Comparison of ENCODE assay signal across 7 cellular contexts in genomic region chr14:61280526-61281185, GRCh38. TPM values are rescaled to one million over a fixed set of nuclear protein-coding genes. Genes with fewer than 3 reads are reported as not detected.
A peak's percentile ranks its signal among the peaks of the same experiment; 100 is the strongest.
DNase-seq lines count a peak whose midpoint lies in the region; ATAC-seq and TF ChIP-seq lines count a peak whose summit lies in the region.

No MANE protein-coding gene starts in this region.

- H3K27me3 ChIP-seq in smooth muscle cell (ENCODE audit: low read depth) = peaks cover 71% of the 10 kb centered on the region

- TF ChIP-seq CTCF in HEK293 (tag by site-specific recombination; IDR thresholded peaks at IDR 0.05) = no peak
- TF ChIP-seq CTCF in astrocyte of the cerebellum (IDR thresholded peaks at IDR 0.05; ENCODE audit: low read depth, low read length, missing control alignments) = peak; percentile 32
- peak; percentile 16 for TF ChIP-seq CTCF in smooth muscle cell (IDR thresholded peaks at IDR 0.05; ENCODE audit: borderline replicate concordance, insufficient read depth, poor library complexity, severe bottlenecking)

- H3K4me1 Mint-ChIP-seq in T-helper 17 cell = peaks cover 21% of the 10 kb centered on the region

- CTCF ChIA-PET in HEK293 (lab: Yijun Ruan, JAX) = interaction anchor here (0.7 to 1.3 kb wide), 2 partner anchors 11 to 95 kb away, joined by 3 read pairs; no protein-coding TSS in a partner anchor

- in situ Hi-C loops in astrocyte of the cerebellum (cut with HindIII; ENCODE audit: low sequenced_read_pairs) = no loop called here

- H3K79me2 ChIP-seq in smooth muscle cell (ENCODE audit: low read depth) = peaks cover 4% of the 10 kb centered on the region

- H3K9me3 ChIP-seq in HEK293 (ENCODE audit: control insufficient read depth, insufficient read depth, low read depth, low read length) (no peaks in the 10 kb centered on the region), T-helper 17 cell (ENCODE audit: control insufficient read depth, low read length, poor library complexity, severe bottlenecking) (no peaks in the 10 kb centered on the region), iPS-18c (ENCODE audit: control insufficient read depth, insufficient read depth, low read length) (peaks cover 2% of the 10 kb centered on the region), smooth muscle cell (replicated peaks; ENCODE audit: low read depth) (no peaks in the 10 kb centered on the region)

- H3K4me3 ChIP-seq in HEK293 (ENCODE audit: low read depth, low read length) (peak overlapping the region; percentile 32), astrocyte of the cerebellum (ENCODE audit: low read depth, low read length) (peak overlapping the region; percentile 33), iPS-18c (ENCODE audit: insufficient read depth, low read depth, low read length) (peak overlapping the region; percentile 71), smooth muscle cell (peak overlapping the region; percentile 57)

- POLR2A ChIA-PET in HEK293 (lab: Yijun Ruan, JAX) = no interaction called here

- H3K4me1 ChIP-seq in HEK293 (ENCODE audit: control insufficient read depth, insufficient read depth, low read length) = no peaks in the 10 kb centered on the region; the same call in 1 of the 2 replicates
- no peaks in the 10 kb centered on the region for H3K4me1 ChIP-seq in smooth muscle cell (ENCODE audit: low read depth)

- H3K36me3 ChIP-seq in HEK293 (ENCODE audit: control insufficient read depth in 2 of 2, insufficient read depth in 1 of 2, low read length in 2 of 2) (no peaks in the 10 kb centered on the region), smooth muscle cell (ENCODE audit: low read depth) (no peaks in the 10 kb centered on the region)

- WGBS in smooth muscle cell (ENCODE audit: low lambda C conversion rate) = 4% methylated on average over 78 of the region's 81 CpGs

- H4K20me1 ChIP-seq in smooth muscle cell (ENCODE audit: low read depth) = no peaks in the 10 kb centered on the region

- H3K4me2 ChIP-seq in smooth muscle cell = peak overlapping the region; percentile 91

- peak overlapping the region; percentile 97 for H2AFZ ChIP-seq in smooth muscle cell (ENCODE audit: low read depth)

- H3K4me3 Mint-ChIP-seq in T-helper 17 cell = peak overlapping the region; percentile 94

- peak overlapping the region; percentile 94 for H3K27ac Mint-ChIP-seq in T-helper 17 cell

- no peaks in the 10 kb centered on the region for H3K36me3 Mint-ChIP-seq in T-helper 17 cell (ENCODE audit: low read depth)

- H3K9ac ChIP-seq in smooth muscle cell (ENCODE audit: low read depth) = peak overlapping the region; percentile 13

- DNase-seq in T-helper 17 cell = peak; percentile 61 to 77 (median 65)
- no peak for DNase-seq in astrocyte of the cerebellum (ENCODE audit: low read depth)
- DNase-seq in smooth muscle cell (lab: John Stamatoyannopoulos, UW; ENCODE audit: unreplicated experiment) = no peak

- no peaks in the 10 kb centered on the region for H3K27me3 Mint-ChIP-seq in T-helper 17 cell

- ATAC-seq in T-helper 17 cell (peak; percentile 90), GM18858 (IDR thresholded peaks at IDR 0.05; ENCODE audit: unreplicated experiment) (no peak), HG03469 (IDR thresholded peaks at IDR 0.05; ENCODE audit: unreplicated experiment) (no peak)

- H3K27ac ChIP-seq in HEK293 (ENCODE audit: extremely low read depth, low read depth, low read length) (peak overlapping the region; percentile 16; the same call in 1 of the 2 replicates), smooth muscle cell (ENCODE audit: low read depth) (no peak overlapping the region)

- H3F3A ChIP-seq in smooth muscle cell (ENCODE audit: low read depth) = no peaks in the 10 kb centered on the region

TF ChIP-seq in HEK293, 187 proteins besides CTCF, POLR2A, EP300 and RAD21:
- TF ChIP-seq OVOL3 (tag by site-specific recombination; IDR thresholded peaks at IDR 0.05) (no peak), ZNF610 (tag by site-specific recombination; IDR thresholded peaks at IDR 0.05; ENCODE audit: borderline replicate concordance) (no peak), ZNF324 (tag by site-specific recombination; IDR thresholded peaks at IDR 0.05) (no peak)

RNA-seq across cellular contexts. Expression of gene TMEM30B, which starts 0.5 kb away (rescaled TPM):
- 1 to 10 TPM; 3.5 to 4.1 TPM for total RNA-seq in T-helper 17 cell
- 2.0 and 3.1 TPM in 2 replicates for total RNA-seq in smooth muscle cell
- 0.16 and 4.5 TPM in 2 replicates for polyA plus RNA-seq in smooth muscle cell

RNA-seq across cellular contexts. Expression of gene PRKCH, which starts 40.7 kb away (rescaled TPM):
- total RNA-seq in T-helper 17 cell = 100 to 1,000 TPM; 328 to 342 TPM
- total RNA-seq in smooth muscle cell = 4.9 and 7.6 TPM in 2 replicates
- 1.5 and 7.1 TPM in 2 replicates for polyA plus RNA-seq in smooth muscle cell

Comparison
In these comparisons a context has a peak if more than half of its experiments do, and no peak if none do; other contexts are left out.
1. DNase-seq: peak in T-helper 17 cell (3 of 3); none in astrocyte of the cerebellum (single experiment) and smooth muscle cell (single experiment).
2. RNA of gene PRKCH, which starts 40.7 kb away (total RNA-seq): 328 to 342 TPM in T-helper 17 cell; 4.9 to 7.6 TPM in smooth muscle cell; every median in the first group is over 10 times any median in the second.
3. Peak in every context shown above with its lines, with median percentiles within 50 percentile points of each other: H3K4me3 ChIP-seq.